ENCODE assay signal across 19 cellular contexts in genomic region chr11:12260731-12261521, GRCh38.
DNase-seq lines count a peak whose midpoint lies in the region; ATAC-seq and TF ChIP-seq lines count a peak whose summit lies in the region.
"Had no signal": no experiment of that assay in that cellular context is flagged by ENCODE, and none has a peak within 500 bp of the region (broad histone marks: within the 10 kb centered on the region; RNA-seq: fewer than 3 reads in every experiment).

No MANE protein-coding gene starts in this region.

- H3K4me3 ChIP-seq in heart right ventricle (no peak overlapping the region), osteoblast (ENCODE audit: insufficient read depth, low read length) (no peak overlapping the region)

- ATAC-seq in Right ventricle myocardium superior (ENCODE audit: poor library complexity) (peak; percentile 54), Right ventricle myocardium inferior (no peak), heart right ventricle (peak in 7 of 8 donors; percentile 3 to 63 (median 34))
- no peak for ATAC-seq in stimulated activated naive CD8-positive, alpha-beta T cell treated with anti-CD3 and anti-CD28 coated beads, Interleukin-15, Interleukin-2, amounts not matched to agents 100 U/mL and 50 U/mL, for 24 hours
- ATAC-seq: CD8-positive, alpha-beta T cell; PC-3 had no signal

- H3K27me3 ChIP-seq in heart right ventricle (no peaks in the 10 kb centered on the region), osteoblast (ENCODE audit: insufficient read depth, low read length) (no peaks in the 10 kb centered on the region)
- H3K27me3 ChIP-seq: BE2C had no signal

- no peak for DNase-seq in Right ventricle myocardium superior
- DNase-seq in Right ventricle myocardium inferior (ENCODE audit: missing footprints): no peak
- no peak for DNase-seq in heart right ventricle
- DNase-seq in osteoblast (ENCODE audit: insufficient read length, low spot score, missing footprints): peak; percentile 66
- no peak for DNase-seq in GM10248 (ENCODE audit: extremely low spot score)
- no peak for DNase-seq in NOMO-1 treated with DMSO at 0.1 percent for 48 hours (lab: John Stamatoyannopoulos, UW; ENCODE audit: unreplicated experiment)
- DNase-seq in stimulated activated naive CD8-positive, alpha-beta T cell treated with anti-CD3 and anti-CD28 coated beads, Interleukin-15, Interleukin-2, amounts not matched to agents 100 U/mL and 50 U/mL, for 24 hours: no peak
- no peak for DNase-seq in activated naive CD4-positive, alpha-beta T cell treated with Interleukin-2 at 50 U/mL for 16 hours
- DNase-seq: BE2C; CD8-positive, alpha-beta T cell; DND-41; GF-D8; GOT3; NCI-H1048; NCI-H1436 treated with DMSO at 0.1 percent for 48 hours; NCI-H2081; NCI-H748 treated with DMSO at 0.1 percent for 48 hours; PC-3 had no signal

- H2AFZ ChIP-seq in osteoblast (ENCODE audit: low read length): no peak overlapping the region

- H3K9me3 ChIP-seq in heart right ventricle: no peaks in the 10 kb centered on the region
- H3K9me3 ChIP-seq in osteoblast (ENCODE audit: low read depth, low read length): no peaks in the 10 kb centered on the region
- H3K9me3 ChIP-seq: BE2C had no signal

- H3K27ac ChIP-seq in heart right ventricle (peak overlapping the region in 5 of 10 donors; percentile 45 to 57 (median 49)), osteoblast (ENCODE audit: low read depth, low read length) (peak overlapping the region; percentile 16)
- H3K27ac ChIP-seq: 22Rv1 had no signal

- H4K20me1 ChIP-seq in osteoblast (ENCODE audit: insufficient read depth, low read length): peaks cover 8% of the 10 kb centered on the region

- H3K36me3 ChIP-seq in heart right ventricle (peaks cover 0 to 88% (median 54%) of the 10 kb centered on the region in 9 donors), osteoblast (ENCODE audit: insufficient read depth, low read length) (peaks cover 93% of the 10 kb centered on the region)
- H3K36me3 ChIP-seq: BE2C had no signal

- CTCF ChIA-PET in GM10248 (lab: Yijun Ruan, JAX): interaction anchor here (1.2 to 2.7 kb wide), 5 partner anchors 20 to 217 kb away, joined by 3 to 12 read pairs (median 4); no protein-coding TSS in a partner anchor

- POLR2A ChIA-PET in GM10248 (lab: Yijun Ruan, JAX): no interaction called here

- TF ChIP-seq CTCF in heart right ventricle (IDR thresholded peaks at IDR 0.05) (no peak), osteoblast (IDR thresholded peaks at IDR 0.05; ENCODE audit: extremely low read depth, low read depth, low read length) (no peak), GM10248 (IDR thresholded peaks at IDR 0.05; ENCODE audit: control extremely low read depth, extremely low read depth, low read depth, missing control alignments) (no peak)

- 84 to 87% methylated on average over 8 of the region's 8 CpGs for WGBS in heart right ventricle, 2 donors

- no peak overlapping the region for H3K4me2 ChIP-seq in osteoblast (ENCODE audit: insufficient read depth, low read length)

- peaks cover 0 to 43% (median 21%) of the 10 kb centered on the region in 9 donors for H3K4me1 ChIP-seq in heart right ventricle
- peaks cover 3% of the 10 kb centered on the region for H3K4me1 ChIP-seq in osteoblast (ENCODE audit: insufficient read depth, low read length)

- H3K79me2 ChIP-seq in osteoblast (ENCODE audit: insufficient read depth, low read length): no peaks in the 10 kb centered on the region

- intact Hi-C loops in Right ventricle myocardium superior (cut with DNase I): no loop called here
- intact Hi-C loops in Right ventricle myocardium inferior (cut with DNase I): no loop called here
- intact Hi-C loops in heart right ventricle (cut with DNase I): no loop called here

Comparison
In these comparisons a context has a peak if more than half of its experiments do, and no peak if none do; other contexts are left out.
1. ATAC-seq: peak in Right ventricle myocardium superior (single experiment) and heart right ventricle (7 of 8); none in Right ventricle myocardium inferior (single experiment) and stimulated activated naive CD8-positive, alpha-beta T cell treated with anti-CD3 and anti-CD28 coated beads, Interleukin-15, Interleukin-2, amounts not matched to agents 100 U/mL and 50 U/mL, for 24 hours (single experiment).